In genomic region chr1:144523661-144524407, GRCh38 we compare ENCODE assay signal across 8 cellular contexts.
DNase-seq lines count a peak whose midpoint lies in the region; ATAC-seq lines count a peak whose summit lies in the region.
"Not testable (repeated sequence)": the region's sequence is repeated elsewhere in the genome, so short reads cannot be mapped to it uniquely, and the experiment has no call there.

No MANE protein-coding gene starts in this region.

- H3K27ac Mint-ChIP-seq in activated naive CD4-positive, alpha-beta T cell treated with anti-CD3 and anti-CD28 coated beads, Interleukin-2, amount 50 U/mL, for 72 hours = peak overlapping the region; percentile 100

- not testable (repeated sequence) for H3K36me3 Mint-ChIP-seq in activated naive CD4-positive, alpha-beta T cell treated with anti-CD3 and anti-CD28 coated beads, Interleukin-2, amount 50 U/mL, for 72 hours

- peak; percentile 47 for DNase-seq in ELF-1 (ENCODE audit: low read depth, low spot score)
- DNase-seq in HUDEP-2 (lab: John Stamatoyannopoulos, UW; ENCODE audit: unreplicated experiment in 76 of 76) = peak in 73 of 76 experiments; percentile 14 to 89 (median 62)
- peak; percentile 46 to 79 (median 62) for DNase-seq in T-helper 1 cell
- DNase-seq in activated naive CD4-positive, alpha-beta T cell treated with anti-CD3 and anti-CD28 coated beads, Interleukin-2, amount 50 U/mL, for 72 hours (ENCODE audit: low spot score in 2 of 2) = peak; percentile 52 to 84
- peak; percentile 30 for DNase-seq in fibroblast of the conjunctiva (ENCODE audit: low read depth)
- peak; percentile 50 for DNase-seq in midbrain (lab: John Stamatoyannopoulos, UW)
- DNase-seq in stimulated activated CD8-positive, alpha-beta memory T cell treated with anti-CD3 and anti-CD28 coated beads, Interleukin-12 subunit alpha, Interleukin-12 subunit beta, amount 100 ng/mL, for 24 hours (ENCODE audit: extremely low read depth) = peak; percentile 41

- H3K9me3 Mint-ChIP-seq in activated naive CD4-positive, alpha-beta T cell treated with anti-CD3 and anti-CD28 coated beads, Interleukin-2, amount 50 U/mL, for 72 hours = not testable (repeated sequence)

- ATAC-seq in GM21723 (IDR thresholded peaks at IDR 0.05; ENCODE audit: unreplicated experiment) = peak; percentile 93
- ATAC-seq in activated naive CD4-positive, alpha-beta T cell treated with anti-CD3 and anti-CD28 coated beads, Interleukin-2, amount 50 U/mL, for 72 hours = peak; percentile 90 to 91

Comparison
In these comparisons a context has a peak if more than half of its experiments do, and no peak if none do; other contexts are left out.
1. Peak in every context shown above with its lines: DNase-seq and ATAC-seq.